8 cellular contexts compared by ENCODE assay signal in the genomic region with DNA sequence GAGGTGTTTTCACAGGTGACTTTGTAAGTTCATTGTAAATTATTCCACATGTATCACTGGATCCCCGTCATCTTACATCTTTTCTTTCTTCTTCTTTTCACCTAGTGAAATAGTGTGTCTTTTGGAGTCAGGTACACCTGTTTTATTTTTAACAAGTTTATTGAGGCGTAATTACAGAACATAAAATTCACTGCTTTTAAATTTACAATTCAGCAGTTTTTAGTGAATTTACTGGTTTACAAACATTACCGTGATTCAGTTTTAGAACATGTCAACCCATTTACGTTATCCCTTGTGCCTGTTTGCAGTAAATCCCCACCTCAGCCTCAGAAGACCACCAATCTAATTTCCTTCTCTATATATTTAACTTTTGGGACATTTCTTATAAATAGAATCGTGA.
"Had no signal": no experiment of that assay in that cellular context is flagged by ENCODE, and none has a peak within 500 bp of the region (broad histone marks: within the 10 kb centered on the region; RNA-seq: fewer than 3 reads in every experiment).

No MANE protein-coding gene starts in this region.

- ATAC-seq: GM12878 had no signal

- FAIRE-seq: G401.6, GM12878, GM12891, GM12892, GM18507, GM19239 had no signal

- DNase-seq: GDM1, GF-D8 had no signal

- H3K4me3 ChIP-seq: GM12878 had no signal
